22 cellular contexts compared by ENCODE assay signal in the genomic region with DNA sequence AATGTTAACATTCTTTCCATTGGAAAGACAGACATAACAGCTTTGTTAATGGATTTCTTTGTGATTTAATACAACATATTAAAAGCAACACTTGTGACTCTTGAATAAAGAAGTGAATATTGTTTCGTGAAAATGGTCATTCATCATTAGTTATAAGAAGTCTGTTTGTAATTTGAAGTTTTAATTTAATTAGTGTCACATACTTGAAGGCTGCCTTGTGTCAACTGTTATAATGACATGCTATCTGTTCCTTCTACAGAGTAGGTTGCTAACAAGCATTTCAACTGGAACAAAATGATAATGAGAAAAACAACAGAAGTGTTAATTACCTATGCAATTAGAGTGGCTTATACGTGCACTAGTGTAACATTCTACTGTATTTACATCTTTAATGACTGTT.
"Had no signal": no experiment of that assay in that cellular context is flagged by ENCODE, and none has a peak within 500 bp of the region (broad histone marks: within the 10 kb centered on the region; RNA-seq: fewer than 3 reads in every experiment).

No MANE protein-coding gene starts in this region.

- H3K4me3 ChIP-seq: colonic mucosa, esophagus squamous epithelium, gastrocnemius medialis, heart right ventricle, left lung, lower lobe of right lung had no signal

- H3K9me3 ChIP-seq: colonic mucosa, esophagus squamous epithelium, gastrocnemius medialis, heart right ventricle, left lung, lower lobe of right lung had no signal

- H3K4me1 ChIP-seq: colonic mucosa, esophagus squamous epithelium, gastrocnemius medialis, heart right ventricle, left lung, lower lobe of right lung had no signal

- ATAC-seq: effector memory CD8-positive, alpha-beta T cell; esophagus mucosa; gastrocnemius medialis; heart right ventricle; left cardiac atrium; left lung; left ventricle myocardium superior; lower lobe of right lung had no signal

- H3K36me3 ChIP-seq: colonic mucosa, esophagus squamous epithelium, gastrocnemius medialis, heart right ventricle, left lung, lower lobe of right lung had no signal

- H3K27me3 ChIP-seq: colonic mucosa, esophagus squamous epithelium, gastrocnemius medialis, heart right ventricle, left lung had no signal

- H3K27ac ChIP-seq: colonic mucosa, epithelial cell of prostate, esophagus squamous epithelium, gastrocnemius medialis, heart right ventricle, left lung, lower lobe of right lung had no signal

- DNase-seq: colonic mucosa; cortex of kidney; effector CD8-positive, alpha-beta T cell; effector memory CD8-positive, alpha-beta T cell; endodermal cell; erythroblast; esophagus squamous epithelium; foreskin fibroblast; foreskin melanocyte; gastrocnemius medialis; glutamatergic neuron; head of caudate nucleus; heart right ventricle; hippocampal formation; left cardiac atrium; left lung; left ventricle myocardium superior; lower lobe of right lung; mesenchymal stem cell; midbrain had no signal
